ENCODE assay signal across 12 cellular contexts in genomic region chr9:107883496-107884120, GRCh38.
A peak's percentile ranks its signal among the peaks of the same experiment; 100 is the strongest.
DNase-seq lines count a peak whose midpoint lies in the region; ATAC-seq and TF ChIP-seq lines count a peak whose summit lies in the region.
"Had no signal": no experiment of that assay in that cellular context is flagged by ENCODE, and none has a peak within 500 bp of the region (broad histone marks: within the 10 kb centered on the region; RNA-seq: fewer than 3 reads in every experiment).

No MANE protein-coding gene starts in this region.

- H3K9me3 ChIP-seq in naive thymus-derived CD4-positive, alpha-beta T cell (ENCODE audit: control insufficient read depth in 2 of 3, low read length in 3 of 3) = no peaks in the 10 kb centered on the region
- no peaks in the 10 kb centered on the region for H3K9me3 ChIP-seq in CD4-positive, alpha-beta T cell (ENCODE audit: control insufficient read depth, low read length)

- H3K4me3 ChIP-seq in naive thymus-derived CD4-positive, alpha-beta T cell (ENCODE audit: low read length) = no peak overlapping the region

- H3K36me3 ChIP-seq in naive thymus-derived CD4-positive, alpha-beta T cell (ENCODE audit: control insufficient read depth in 2 of 3, insufficient read depth in 3 of 3, low read length in 3 of 3) = no peaks in the 10 kb centered on the region

- DNase-seq in naive thymus-derived CD4-positive, alpha-beta T cell = no peak
- no peak for DNase-seq in NCI-H1417 (lab: John Stamatoyannopoulos, UW)
- no peak for DNase-seq in CD4-positive, alpha-beta T cell
- DNase-seq in DMS79 treated with DMSO at 0.1 percent for 48 hours (lab: John Stamatoyannopoulos, UW) = no peak
- no peak for DNase-seq in HPDE6-E6E7 (ENCODE audit: extremely low spot score)
- DNase-seq: activated CD4-positive, alpha-beta memory T cell treated with anti-CD3 and anti-CD28 coated beads, Interleukin-2, amount 10 ng/mL, durations not matched to agents 7 days and 5 days; foreskin melanocyte had no signal

- POLR2A ChIA-PET in naive thymus-derived CD4-positive, alpha-beta T cell (lab: Charles Lee) = no interaction called here
- POLR2A ChIA-PET in CD4-positive, alpha-beta T cell (lab: Charles Lee) = no interaction called here

- ATAC-seq in GM18873 (IDR thresholded peaks at IDR 0.05; ENCODE audit: low FRiP score, unreplicated experiment) (peak; percentile 91), GM21786 (IDR thresholded peaks at IDR 0.05; ENCODE audit: unreplicated experiment) (peak; percentile 98), HG03442 (IDR thresholded peaks at IDR 0.05; ENCODE audit: unreplicated experiment) (peak; percentile 91)
- peak; percentile 69 for ATAC-seq in naive thymus-derived CD4-positive, alpha-beta T cell
- no peak for ATAC-seq in CD4-positive, alpha-beta T cell (ENCODE audit: poor library complexity)
- ATAC-seq: Panc1 had no signal

- no peak overlapping the region for H3K4me3 Mint-ChIP-seq in naive thymus-derived CD4-positive, alpha-beta T cell
- H3K4me3 Mint-ChIP-seq in CD4-positive, alpha-beta T cell = no peak overlapping the region
- H3K4me3 Mint-ChIP-seq: activated CD4-positive, alpha-beta memory T cell treated with anti-CD3 and anti-CD28 coated beads, Interleukin-2, amount 10 ng/mL, durations not matched to agents 7 days and 5 days; type B pancreatic cell had no signal

- intact Hi-C loops in naive thymus-derived CD4-positive, alpha-beta T cell (cut with micrococcal nuclease) = no loop called here
- intact Hi-C loops in CD4-positive, alpha-beta T cell (cut with DNase I, micrococcal nuclease) = no loop called here

- no peak overlapping the region for H3K27ac ChIP-seq in naive thymus-derived CD4-positive, alpha-beta T cell (ENCODE audit: low read depth, low read length)
- H3K27ac ChIP-seq in CD4-positive, alpha-beta T cell (ENCODE audit: low read depth, low read length) = no peak overlapping the region

- H3K27me3 Mint-ChIP-seq in naive thymus-derived CD4-positive, alpha-beta T cell = no peaks in the 10 kb centered on the region
- H3K27me3 Mint-ChIP-seq in CD4-positive, alpha-beta T cell = no peaks in the 10 kb centered on the region
- H3K27me3 Mint-ChIP-seq: activated CD4-positive, alpha-beta memory T cell treated with anti-CD3 and anti-CD28 coated beads, Interleukin-2, amount 10 ng/mL, durations not matched to agents 7 days and 5 days; type B pancreatic cell had no signal

- H3K27ac Mint-ChIP-seq in naive thymus-derived CD4-positive, alpha-beta T cell = no peak overlapping the region
- no peak overlapping the region for H3K27ac Mint-ChIP-seq in CD4-positive, alpha-beta T cell
- H3K27ac Mint-ChIP-seq: activated CD4-positive, alpha-beta memory T cell treated with anti-CD3 and anti-CD28 coated beads, Interleukin-2, amount 10 ng/mL, durations not matched to agents 7 days and 5 days; type B pancreatic cell had no signal

- CTCF ChIA-PET in naive thymus-derived CD4-positive, alpha-beta T cell (lab: Charles Lee) = no interaction called here
- CTCF ChIA-PET in CD4-positive, alpha-beta T cell (lab: Charles Lee) = no interaction called here

- no peaks in the 10 kb centered on the region for H3K36me3 Mint-ChIP-seq in naive thymus-derived CD4-positive, alpha-beta T cell
- no peaks in the 10 kb centered on the region for H3K36me3 Mint-ChIP-seq in CD4-positive, alpha-beta T cell (ENCODE audit: low read depth)
- H3K36me3 Mint-ChIP-seq: type B pancreatic cell had no signal

- no peaks in the 10 kb centered on the region for H3K4me1 ChIP-seq in naive thymus-derived CD4-positive, alpha-beta T cell (ENCODE audit: control insufficient read depth in 2 of 2, insufficient read depth in 2 of 2, low read length in 2 of 2)

- TF ChIP-seq CTCF in CD4-positive, alpha-beta T cell (IDR thresholded peaks at IDR 0.05) = no peak

- H3K4me1 Mint-ChIP-seq in naive thymus-derived CD4-positive, alpha-beta T cell = peaks cover 0 to 2% (median 0%) of the 10 kb centered on the region in 7 donors
- H3K4me1 Mint-ChIP-seq in CD4-positive, alpha-beta T cell (ENCODE audit: low read depth) = no peaks in the 10 kb centered on the region
- H3K4me1 Mint-ChIP-seq: activated CD4-positive, alpha-beta memory T cell treated with anti-CD3 and anti-CD28 coated beads, Interleukin-2, amount 10 ng/mL, durations not matched to agents 7 days and 5 days had no signal

- no peaks in the 10 kb centered on the region for H3K27me3 ChIP-seq in naive thymus-derived CD4-positive, alpha-beta T cell (ENCODE audit: control insufficient read depth in 2 of 2, insufficient read depth in 2 of 2, low read length in 2 of 2)
- H3K27me3 ChIP-seq in CD4-positive, alpha-beta T cell (ENCODE audit: control insufficient read depth, insufficient read depth, low read length) = no peaks in the 10 kb centered on the region

- peaks cover 0 to 9% (median 5%) of the 10 kb centered on the region in 11 donors for H3K9me3 Mint-ChIP-seq in naive thymus-derived CD4-positive, alpha-beta T cell
- peaks cover 2% of the 10 kb centered on the region for H3K9me3 Mint-ChIP-seq in CD4-positive, alpha-beta T cell
- H3K9me3 Mint-ChIP-seq: type B pancreatic cell had no signal
